In genomic region chr6:139832906-139833305, GRCh38 we compare ENCODE assay signal across 2 cellular contexts.
TF ChIP-seq lines count a peak whose summit lies in the region.

No MANE protein-coding gene starts in this region.

TF ChIP-seq in liver, 16 proteins besides CTCF, POLR2A, EP300 and RAD21 (continued from another document):
- no peak for TF ChIP-seq ZBTB33 (IDR thresholded peaks at IDR 0.05)
- TF ChIP-seq JUND (IDR thresholded peaks at IDR 0.05): no peak

TF ChIP-seq in HepG2, 621 proteins besides CTCF, POLR2A, EP300 and RAD21 (continued from another document):
- TF ChIP-seq, protein P1, sequence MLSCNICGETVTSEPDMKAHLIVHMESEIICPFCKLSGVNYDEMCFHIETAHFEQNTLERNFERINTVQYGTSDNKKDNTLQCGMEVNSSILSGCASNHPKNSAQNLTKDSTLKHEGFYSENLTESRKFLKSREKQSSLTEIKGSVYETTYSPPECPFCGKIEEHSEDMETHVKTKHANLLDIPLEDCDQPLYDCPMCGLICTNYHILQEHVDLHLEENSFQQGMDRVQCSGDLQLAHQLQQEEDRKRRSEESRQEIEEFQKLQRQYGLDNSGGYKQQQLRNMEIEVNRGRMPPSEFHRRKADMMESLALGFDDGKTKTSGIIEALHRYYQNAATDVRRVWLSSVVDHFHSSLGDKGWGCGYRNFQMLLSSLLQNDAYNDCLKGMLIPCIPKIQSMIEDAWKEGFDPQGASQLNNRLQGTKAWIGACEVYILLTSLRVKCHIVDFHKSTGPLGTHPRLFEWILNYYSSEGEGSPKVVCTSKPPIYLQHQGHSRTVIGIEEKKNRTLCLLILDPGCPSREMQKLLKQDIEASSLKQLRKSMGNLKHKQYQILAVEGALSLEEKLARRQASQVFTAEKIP (CRISPR knock-in tag; IDR thresholded peaks at IDR 0.05; ENCODE audit: borderline replicate concordance): no peak
- no peak for TF ChIP-seq MBNL3 (CRISPR knock-in tag; conservative IDR thresholded peaks at IDR 0.05)
- TF ChIP-seq SOX13 (IDR thresholded peaks at IDR 0.05): no peak
- TF ChIP-seq SOX13 (CRISPR knock-in tag; conservative IDR thresholded peaks at IDR 0.05 in 1 of 2, IDR thresholded peaks at IDR 0.05 in 1 of 2): no peak
- no peak for TF ChIP-seq ZNF460 (CRISPR knock-in tag; IDR thresholded peaks at IDR 0.05; ENCODE audit: borderline replicate concordance)
